In genomic region chr15:36888018-36888992, GRCh38 we compare ENCODE assay signal across 12 cellular contexts.
DNase-seq lines count a peak whose midpoint lies in the region; ATAC-seq and TF ChIP-seq lines count a peak whose summit lies in the region.
"Had no signal": no experiment of that assay in that cellular context is flagged by ENCODE, and none has a peak within 500 bp of the region (broad histone marks: within the 10 kb centered on the region; RNA-seq: fewer than 3 reads in every experiment).

No MANE protein-coding gene starts in this region.

- no peak overlapping the region for H3K27ac Mint-ChIP-seq in stimulated activated naive B cell treated with anti-CD40 and anti-IgM and Interleukin-4, amounts not matched to agents 10 μg/mL and 1 μg/mL and 100 μg/mL, for 72 hours
- H3K27ac Mint-ChIP-seq: activated CD8-positive, alpha-beta T cell treated with anti-CD3 and anti-CD28 coated beads, Interleukin-2, amount 10 ng/mL, durations not matched to agents 7 days and 5 days had no signal

- H3K4me3 Mint-ChIP-seq in stimulated activated naive B cell treated with anti-CD40 and anti-IgM and Interleukin-4, amounts not matched to agents 10 μg/mL and 1 μg/mL and 100 μg/mL, for 72 hours = no peak overlapping the region
- H3K4me3 Mint-ChIP-seq: activated CD8-positive, alpha-beta T cell treated with anti-CD3 and anti-CD28 coated beads, Interleukin-2, amount 10 ng/mL, durations not matched to agents 7 days and 5 days had no signal

- no peak for TF ChIP-seq POLR2A in stomach (IDR thresholded peaks at IDR 0.05)

- no peak overlapping the region for H3K27ac ChIP-seq in HUES48 (ENCODE audit: low read depth, low read length)
- peak overlapping the region in 1 of 5 donors; percentile 77 for H3K27ac ChIP-seq in stomach
- H3K27ac ChIP-seq: RWPE1 had no signal

- TF ChIP-seq CTCF in stomach (IDR thresholded peaks at IDR 0.05) (no peak), GM20000 (IDR thresholded peaks at IDR 0.05; ENCODE audit: extremely low read depth, missing control alignments) (no peak)

- peaks cover 0 to 2% of the 10 kb centered on the region in 2 donors for H3K9me3 Mint-ChIP-seq in stimulated activated naive B cell treated with anti-CD40 and anti-IgM and Interleukin-4, amounts not matched to agents 10 μg/mL and 1 μg/mL and 100 μg/mL, for 72 hours

- H3K4me1 ChIP-seq in HUES48 (ENCODE audit: control insufficient read depth, insufficient read depth, low read length) (peaks cover 42% of the 10 kb centered on the region), stomach (peaks cover 7 to 45% (median 22%) of the 10 kb centered on the region in 4 donors)

- intact Hi-C loops in stomach (cut with DNase I; ENCODE audit: low total_unique reads) = loop anchor here (10.0 kb wide), 2 partner anchors 216 to 246 kb away; partner anchors contain the start of gene MEIS2

- peak; percentile 59 for DNase-seq in ecto neural progenitor cell (ENCODE audit: low spot score)
- peak; percentile 91 for DNase-seq in left kidney (ENCODE audit: low read depth, low spot score)
- no peak for DNase-seq in stomach
- no peak for DNase-seq in GM20000 (ENCODE audit: low spot score)
- no peak for DNase-seq in foreskin melanocyte
- no peak for DNase-seq in stimulated activated naive B cell treated with anti-CD40 and anti-IgM and Interleukin-4, amounts not matched to agents 10 μg/mL and 1 μg/mL and 100 μg/mL, for 72 hours
- DNase-seq: activated CD8-positive, alpha-beta T cell treated with anti-CD3 and anti-CD28 coated beads, Interleukin-2, amount 10 ng/mL, durations not matched to agents 7 days and 5 days; mammary epithelial cell; NCI-H146 had no signal

- H3K36me3 ChIP-seq in HUES48 (ENCODE audit: control insufficient read depth, insufficient read depth, low read length) = no peaks in the 10 kb centered on the region
- H3K36me3 ChIP-seq in stomach = peaks cover 0 to 10% (median 8%) of the 10 kb centered on the region in 4 donors

- H3K9ac ChIP-seq in HUES48 (ENCODE audit: low read depth, low read length) = no peak overlapping the region

- H3K27me3 ChIP-seq in HUES48 (ENCODE audit: control insufficient read depth, insufficient read depth, low read length) (peaks cover 97% of the 10 kb centered on the region), stomach (peaks cover 0 to 61% (median 38%) of the 10 kb centered on the region in 3 donors)

- peaks cover 63 to 80% of the 10 kb centered on the region in 2 donors for H3K27me3 Mint-ChIP-seq in stimulated activated naive B cell treated with anti-CD40 and anti-IgM and Interleukin-4, amounts not matched to agents 10 μg/mL and 1 μg/mL and 100 μg/mL, for 72 hours

- peaks cover 2 to 18% of the 10 kb centered on the region in 2 donors for H3K4me1 Mint-ChIP-seq in stimulated activated naive B cell treated with anti-CD40 and anti-IgM and Interleukin-4, amounts not matched to agents 10 μg/mL and 1 μg/mL and 100 μg/mL, for 72 hours

- no peak for ATAC-seq in stimulated activated naive B cell treated with anti-CD40 and anti-IgM and Interleukin-4, amounts not matched to agents 10 μg/mL and 1 μg/mL and 100 μg/mL, for 72 hours (replicated peaks)
- no peak for ATAC-seq in GM18907 (IDR thresholded peaks at IDR 0.05; ENCODE audit: unreplicated experiment)
- ATAC-seq: activated CD8-positive, alpha-beta T cell treated with anti-CD3 and anti-CD28 coated beads, Interleukin-2, amount 10 ng/mL, durations not matched to agents 7 days and 5 days had no signal

- TF ChIP-seq EP300 in stomach (IDR thresholded peaks at IDR 0.05) = no peak

- H3K4me3 ChIP-seq in HUES48 (ENCODE audit: low read depth, low read length) (peak overlapping the region; percentile 50), stomach (peak overlapping the region; percentile 39 to 47 (median 44))

- no peaks in the 10 kb centered on the region for H3K9me3 ChIP-seq in HUES48 (ENCODE audit: control insufficient read depth, insufficient read depth, low read length)
- no peaks in the 10 kb centered on the region for H3K9me3 ChIP-seq in stomach

- H3K36me3 Mint-ChIP-seq in stimulated activated naive B cell treated with anti-CD40 and anti-IgM and Interleukin-4, amounts not matched to agents 10 μg/mL and 1 μg/mL and 100 μg/mL, for 72 hours = peaks cover 0 to 3% of the 10 kb centered on the region in 2 donors

- 24 to 28% (median 25%) methylated on average over 22 to 51 of the region's 51 CpGs for WGBS in stomach, 5 donors

Comparison
In these comparisons a context has a peak if more than half of its experiments do, and no peak if none do; other contexts are left out.
1. DNase-seq: peak in ecto neural progenitor cell (single experiment) and left kidney (single experiment); none in stomach (single experiment), GM20000 (single experiment), foreskin melanocyte (single experiment) and stimulated activated naive B cell treated with anti-CD40 and anti-IgM and Interleukin-4, amounts not matched to agents 10 μg/mL and 1 μg/mL and 100 μg/mL, for 72 hours (single experiment).